8 cellular contexts compared by ENCODE assay signal in genomic region chr2:85611217-85611704, GRCh38. TPM values are rescaled to one million over a fixed set of nuclear protein-coding genes. Genes with fewer than 3 reads are reported as not detected.
DNase-seq lines count a peak whose midpoint lies in the region; ATAC-seq and TF ChIP-seq lines count a peak whose summit lies in the region.

No MANE protein-coding gene starts in this region.

- peaks cover 14% of the 10 kb centered on the region for H3K36me3 Mint-ChIP-seq in activated naive CD8-positive, alpha-beta T cell treated with anti-CD3 and anti-CD28 coated beads for 36 hours

- H3K27ac Mint-ChIP-seq in activated naive CD8-positive, alpha-beta T cell treated with anti-CD3 and anti-CD28 coated beads for 36 hours: peak overlapping the region; percentile 95

- no peaks in the 10 kb centered on the region for H3K9me3 Mint-ChIP-seq in activated naive CD8-positive, alpha-beta T cell treated with anti-CD3 and anti-CD28 coated beads for 36 hours

- ATAC-seq in GM19023 (IDR thresholded peaks at IDR 0.05; ENCODE audit: unreplicated experiment): no peak

- H3K27ac ChIP-seq in layer of hippocampus (ENCODE audit: low read depth, low read length) (peak overlapping the region; percentile 80), tibial artery (peak overlapping the region; percentile 84 to 86)

- no peaks in the 10 kb centered on the region for H3K27me3 Mint-ChIP-seq in activated naive CD8-positive, alpha-beta T cell treated with anti-CD3 and anti-CD28 coated beads for 36 hours

- TF ChIP-seq CTCF in tibial artery (IDR thresholded peaks at IDR 0.05): no peak

- peaks cover 6 to 35% (median 17%) of the 10 kb centered on the region in 3 donors for H3K36me3 ChIP-seq in tibial artery

- intact Hi-C loops in tibial artery (cut with DNase I; ENCODE audit: low total_unique reads): no loop called here

- H3K9me3 ChIP-seq in tibial artery: no peaks in the 10 kb centered on the region

- H3K4me3 Mint-ChIP-seq in activated naive CD8-positive, alpha-beta T cell treated with anti-CD3 and anti-CD28 coated beads for 36 hours: peak overlapping the region; percentile 100

- DNase-seq in stimulated activated CD4-positive, alpha-beta T cell treated with anti-CD3 and anti-CD28 coated beads, Interleukin-15, amount 100 ng/mL, for 24 hours: peak; percentile 13
- no peak for DNase-seq in stimulated activated CD4-positive, alpha-beta T cell treated with anti-CD3 and anti-CD28 coated beads, Interleukin-12 subunit alpha, Interleukin-12 subunit beta, amount 100 ng/mL, for 4 hours
- DNase-seq in activated naive CD8-positive, alpha-beta T cell treated with anti-CD3 and anti-CD28 coated beads for 36 hours: no peak
- DNase-seq in tibial artery: no peak
- DNase-seq in occipital lobe (lab: John Stamatoyannopoulos, UW): no peak
- DNase-seq in DMS 273 (lab: John Stamatoyannopoulos, UW; ENCODE audit: unreplicated experiment): no peak

- H3K4me1 ChIP-seq in tibial artery: peaks cover 0 to 57% (median 31%) of the 10 kb centered on the region in 4 donors

- H3K27me3 ChIP-seq in layer of hippocampus (ENCODE audit: control insufficient read depth, insufficient read depth, low read length) (no peaks in the 10 kb centered on the region), tibial artery (no peaks in the 10 kb centered on the region)

- peaks cover 22% of the 10 kb centered on the region for H3K4me1 Mint-ChIP-seq in activated naive CD8-positive, alpha-beta T cell treated with anti-CD3 and anti-CD28 coated beads for 36 hours

- peak overlapping the region; percentile 92 to 94 for H3K4me3 ChIP-seq in tibial artery

RNA-seq across cellular contexts. Expression of gene C2orf68, which starts 0.6 kb away (rescaled TPM):
- 10 to 100 TPM; 23.1 to 25.0 TPM for total RNA-seq in activated naive CD8-positive, alpha-beta T cell treated with anti-CD3 and anti-CD28 coated beads for 36 hours
- 27.8 TPM for total RNA-seq in occipital lobe

RNA-seq across cellular contexts. Expression of gene USP39, which starts 4.7 kb away (rescaled TPM):
- 100 to 1,000 TPM in 1 of 2 experiments, 10 to 100 TPM in 1; 97.9 to 109 TPM for total RNA-seq in activated naive CD8-positive, alpha-beta T cell treated with anti-CD3 and anti-CD28 coated beads for 36 hours
- 32.8 TPM for total RNA-seq in occipital lobe

RNA-seq across cellular contexts. Expression of gene TMEM150A, which starts 8.8 kb away (rescaled TPM):
- 1 to 10 TPM; 2.4 to 3.4 TPM for total RNA-seq in activated naive CD8-positive, alpha-beta T cell treated with anti-CD3 and anti-CD28 coated beads for 36 hours
- total RNA-seq in occipital lobe: 4.8 TPM

RNA-seq across cellular contexts. Expression of gene RNF181, which starts 15.7 kb away (rescaled TPM):
- total RNA-seq in activated naive CD8-positive, alpha-beta T cell treated with anti-CD3 and anti-CD28 coated beads for 36 hours: 100 to 1,000 TPM in 1 of 2 experiments, 10 to 100 TPM in 1; 90.9 to 104 TPM
- total RNA-seq in occipital lobe: 38.8 TPM

RNA-seq across cellular contexts. Expression of gene VAMP5, which starts 27.0 kb away (rescaled TPM):
- total RNA-seq in activated naive CD8-positive, alpha-beta T cell treated with anti-CD3 and anti-CD28 coated beads for 36 hours: 10 to 100 TPM; 27.9 to 29.3 TPM
- total RNA-seq in occipital lobe: 3.6 TPM
